Comparison of ENCODE assay signal across 2 cellular contexts in the genomic region with DNA sequence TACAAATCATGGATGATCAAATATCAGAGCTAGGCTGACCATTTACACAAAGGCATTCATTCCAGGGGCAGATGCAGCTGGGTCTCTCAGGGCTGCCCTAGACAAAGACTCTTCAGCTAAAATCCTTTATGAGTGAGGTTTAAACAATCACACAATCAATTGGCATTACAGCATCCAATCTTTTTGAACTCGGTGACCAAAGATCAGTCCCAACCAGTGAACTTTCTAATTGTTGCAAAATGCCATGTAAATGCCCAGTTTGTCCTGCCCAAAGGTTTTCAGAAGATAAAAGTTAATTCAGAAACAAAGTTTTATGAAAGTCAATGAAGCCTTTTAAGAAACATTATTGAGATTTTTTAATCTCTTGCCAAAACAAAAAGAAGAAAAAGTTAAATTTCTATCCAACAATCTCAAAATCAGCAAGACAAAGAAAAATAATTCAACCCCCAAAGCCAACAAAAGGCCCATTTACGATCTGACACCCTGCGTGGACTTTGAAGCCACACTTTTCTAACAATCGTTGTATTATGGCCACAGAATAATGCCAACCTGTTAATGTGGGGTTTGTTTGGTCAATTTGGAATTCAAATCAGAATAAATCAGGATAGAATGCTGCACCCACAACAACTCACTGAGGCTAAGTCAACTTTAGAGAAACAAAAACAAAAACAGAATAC.
TF ChIP-seq lines count a peak whose summit lies in the region.

No MANE protein-coding gene starts in this region.

TF ChIP-seq in H1, 55 proteins besides CTCF, POLR2A, EP300 and RAD21:
- TF ChIP-seq CTBP2 (IDR thresholded peaks at IDR 0.05; ENCODE audit: borderline replicate concordance, insufficient read depth, insufficient read length, low read length): no peak
- TF ChIP-seq SP1 (IDR thresholded peaks at IDR 0.05; ENCODE audit: low read depth, low read length): no peak
- no peak for TF ChIP-seq YY1 (IDR thresholded peaks at IDR 0.05; ENCODE audit: low read depth, low read length)

TF ChIP-seq in liver, 16 proteins besides CTCF, POLR2A, EP300 and RAD21:
- TF ChIP-seq, protein P1, sequence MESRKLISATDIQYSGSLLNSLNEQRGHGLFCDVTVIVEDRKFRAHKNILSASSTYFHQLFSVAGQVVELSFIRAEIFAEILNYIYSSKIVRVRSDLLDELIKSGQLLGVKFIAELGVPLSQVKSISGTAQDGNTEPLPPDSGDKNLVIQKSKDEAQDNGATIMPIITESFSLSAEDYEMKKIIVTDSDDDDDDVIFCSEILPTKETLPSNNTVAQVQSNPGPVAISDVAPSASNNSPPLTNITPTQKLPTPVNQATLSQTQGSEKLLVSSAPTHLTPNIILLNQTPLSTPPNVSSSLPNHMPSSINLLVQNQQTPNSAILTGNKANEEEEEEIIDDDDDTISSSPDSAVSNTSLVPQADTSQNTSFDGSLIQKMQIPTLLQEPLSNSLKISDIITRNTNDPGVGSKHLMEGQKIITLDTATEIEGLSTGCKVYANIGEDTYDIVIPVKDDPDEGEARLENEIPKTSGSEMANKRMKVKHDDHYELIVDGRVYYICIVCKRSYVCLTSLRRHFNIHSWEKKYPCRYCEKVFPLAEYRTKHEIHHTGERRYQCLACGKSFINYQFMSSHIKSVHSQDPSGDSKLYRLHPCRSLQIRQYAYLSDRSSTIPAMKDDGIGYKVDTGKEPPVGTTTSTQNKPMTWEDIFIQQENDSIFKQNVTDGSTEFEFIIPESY (IDR thresholded peaks at IDR 0.05): peak; percentile 34
- TF ChIP-seq TAF1 (conservative IDR thresholded peaks at IDR 0.05): peak; percentile 20
- TF ChIP-seq, protein P2, sequence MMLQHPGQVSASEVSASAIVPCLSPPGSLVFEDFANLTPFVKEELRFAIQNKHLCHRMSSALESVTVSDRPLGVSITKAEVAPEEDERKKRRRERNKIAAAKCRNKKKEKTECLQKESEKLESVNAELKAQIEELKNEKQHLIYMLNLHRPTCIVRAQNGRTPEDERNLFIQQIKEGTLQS (IDR thresholded peaks at IDR 0.05): peak; percentile 34
- TF ChIP-seq, protein P3, sequence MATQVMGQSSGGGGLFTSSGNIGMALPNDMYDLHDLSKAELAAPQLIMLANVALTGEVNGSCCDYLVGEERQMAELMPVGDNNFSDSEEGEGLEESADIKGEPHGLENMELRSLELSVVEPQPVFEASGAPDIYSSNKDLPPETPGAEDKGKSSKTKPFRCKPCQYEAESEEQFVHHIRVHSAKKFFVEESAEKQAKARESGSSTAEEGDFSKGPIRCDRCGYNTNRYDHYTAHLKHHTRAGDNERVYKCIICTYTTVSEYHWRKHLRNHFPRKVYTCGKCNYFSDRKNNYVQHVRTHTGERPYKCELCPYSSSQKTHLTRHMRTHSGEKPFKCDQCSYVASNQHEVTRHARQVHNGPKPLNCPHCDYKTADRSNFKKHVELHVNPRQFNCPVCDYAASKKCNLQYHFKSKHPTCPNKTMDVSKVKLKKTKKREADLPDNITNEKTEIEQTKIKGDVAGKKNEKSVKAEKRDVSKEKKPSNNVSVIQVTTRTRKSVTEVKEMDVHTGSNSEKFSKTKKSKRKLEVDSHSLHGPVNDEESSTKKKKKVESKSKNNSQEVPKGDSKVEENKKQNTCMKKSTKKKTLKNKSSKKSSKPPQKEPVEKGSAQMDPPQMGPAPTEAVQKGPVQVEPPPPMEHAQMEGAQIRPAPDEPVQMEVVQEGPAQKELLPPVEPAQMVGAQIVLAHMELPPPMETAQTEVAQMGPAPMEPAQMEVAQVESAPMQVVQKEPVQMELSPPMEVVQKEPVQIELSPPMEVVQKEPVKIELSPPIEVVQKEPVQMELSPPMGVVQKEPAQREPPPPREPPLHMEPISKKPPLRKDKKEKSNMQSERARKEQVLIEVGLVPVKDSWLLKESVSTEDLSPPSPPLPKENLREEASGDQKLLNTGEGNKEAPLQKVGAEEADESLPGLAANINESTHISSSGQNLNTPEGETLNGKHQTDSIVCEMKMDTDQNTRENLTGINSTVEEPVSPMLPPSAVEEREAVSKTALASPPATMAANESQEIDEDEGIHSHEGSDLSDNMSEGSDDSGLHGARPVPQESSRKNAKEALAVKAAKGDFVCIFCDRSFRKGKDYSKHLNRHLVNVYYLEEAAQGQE (IDR thresholded peaks at IDR 0.05): peak; percentile 39
- TF ChIP-seq RXRA (IDR thresholded peaks at IDR 0.05): peak; percentile 72 to 83
- peak; percentile 14 for TF ChIP-seq YY1 (IDR thresholded peaks at IDR 0.05)
- TF ChIP-seq EGR1 (IDR thresholded peaks at IDR 0.05; ENCODE audit: low read depth in 2 of 2): no peak
- peak in 1 of 2 donors; percentile 30 for TF ChIP-seq JUND (IDR thresholded peaks at IDR 0.05)
- TF ChIP-seq HNF4A (conservative IDR thresholded peaks at IDR 0.05): peak; percentile 95
- TF ChIP-seq FOXA1 (IDR thresholded peaks at IDR 0.05): no peak
- TF ChIP-seq FOXA2 (IDR thresholded peaks at IDR 0.05): peak; percentile 17
- TF ChIP-seq, protein P4, sequence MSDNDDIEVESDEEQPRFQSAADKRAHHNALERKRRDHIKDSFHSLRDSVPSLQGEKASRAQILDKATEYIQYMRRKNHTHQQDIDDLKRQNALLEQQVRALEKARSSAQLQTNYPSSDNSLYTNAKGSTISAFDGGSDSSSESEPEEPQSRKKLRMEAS (IDR thresholded peaks at IDR 0.05): no peak
- TF ChIP-seq GABPA (IDR thresholded peaks at IDR 0.05 in 1 of 2, conservative IDR thresholded peaks at IDR 0.05 in 1 of 2): no peak
- no peak for TF ChIP-seq NR2F2 (IDR thresholded peaks at IDR 0.05)
- TF ChIP-seq HNF4G (IDR thresholded peaks at IDR 0.05): peak; percentile 74
- peak; percentile 89 for TF ChIP-seq SP1 (IDR thresholded peaks at IDR 0.05)
